ENCODE assay signal across 32 cellular contexts in genomic region chr15:74334127-74334526, GRCh38. TPM values are rescaled to one million over a fixed set of nuclear protein-coding genes. Genes with fewer than 3 reads are reported as not detected.
"Had no signal": no experiment of that assay in that cellular context is flagged by ENCODE, and none has a peak within 500 bp of the region (broad histone marks: within the 10 kb centered on the region; RNA-seq: fewer than 3 reads in every experiment).

No MANE protein-coding gene starts in this region.

- H3K36me3 Mint-ChIP-seq: activated naive CD4-positive, alpha-beta T cell treated with anti-CD3 and anti-CD28 coated beads, Interleukin-2, amount 50 U/mL, for 24 hours; brain had no signal

- H3K27me3 ChIP-seq: MG63 had no signal

- ATAC-seq: activated CD8-positive, alpha-beta T cell treated with anti-CD3 and anti-CD28 coated beads for 36 hours; activated T-cell treated with anti-CD3 and anti-CD28 coated beads, Interleukin-2, amount 50 U/mL, for 72 hours; activated T-helper 17 cell treated with anti-CD3 and anti-CD28 coated beads, Interleukin-2, amount 50 U/mL, for 72 hours; Panc1 had no signal

- H3K4me3 ChIP-seq: MG63, SJCRH30, SK-N-MC had no signal

- H3K4me1 Mint-ChIP-seq: activated CD4-positive, alpha-beta T cell treated with anti-CD3 and anti-CD28 coated beads, Interleukin-2, amount 10 ng/mL, durations not matched to agents 24 days and 14 days; activated naive CD4-positive, alpha-beta T cell treated with anti-CD3 and anti-CD28 coated beads, Interleukin-2, amount 50 U/mL, for 24 hours; activated T-helper 17 cell treated with anti-CD3 and anti-CD28 coated beads, Interleukin-2, amount 50 U/mL, for 72 hours; brain had no signal

- H3K27ac ChIP-seq: SJCRH30, SK-N-MC had no signal

- H3K27ac Mint-ChIP-seq: activated CD4-positive, alpha-beta T cell treated with anti-CD3 and anti-CD28 coated beads, Interleukin-2, amount 10 ng/mL, durations not matched to agents 24 days and 14 days; activated CD8-positive, alpha-beta T cell treated with anti-CD3 and anti-CD28 coated beads for 36 hours; activated naive CD4-positive, alpha-beta T cell treated with anti-CD3 and anti-CD28 coated beads, Interleukin-2, amount 50 U/mL, for 24 hours; activated T-cell treated with anti-CD3 and anti-CD28 coated beads, Interleukin-2, amount 50 U/mL, for 72 hours; activated T-helper 17 cell treated with anti-CD3 and anti-CD28 coated beads, Interleukin-2, amount 50 U/mL, for 72 hours; brain had no signal

- H3K9me3 Mint-ChIP-seq: activated CD4-positive, alpha-beta T cell treated with anti-CD3 and anti-CD28 coated beads, Interleukin-2, amount 10 ng/mL, durations not matched to agents 24 days and 14 days; activated CD8-positive, alpha-beta T cell treated with anti-CD3 and anti-CD28 coated beads for 36 hours; activated naive CD4-positive, alpha-beta T cell treated with anti-CD3 and anti-CD28 coated beads, Interleukin-2, amount 50 U/mL, for 24 hours; activated T-cell treated with anti-CD3 and anti-CD28 coated beads, Interleukin-2, amount 50 U/mL, for 72 hours; activated T-helper 17 cell treated with anti-CD3 and anti-CD28 coated beads, Interleukin-2, amount 50 U/mL, for 72 hours had no signal

- DNase-seq: activated CD4-positive, alpha-beta T cell treated with anti-CD3 and anti-CD28 coated beads, Interleukin-2, amount 10 ng/mL, durations not matched to agents 24 days and 14 days; activated CD4-positive, alpha-beta T cell treated with anti-CD3 and anti-CD28 coated beads, Interleukin-2, amount 50 U/mL, for 4 hours; activated CD8-positive, alpha-beta T cell treated with anti-CD3 and anti-CD28 coated beads for 36 hours; activated gamma-delta T cell; activated naive CD4-positive, alpha-beta T cell treated with Interleukin-2 at 50 U/mL for 16 hours; activated T-cell treated with anti-CD3 and anti-CD28 coated beads, Interleukin-2, amount 50 U/mL, for 1 hour; activated T-cell treated with anti-CD3 and anti-CD28 coated beads, Interleukin-2, amount 50 U/mL, for 72 hours; anterior cingulate cortex; central memory CD4-positive, alpha-beta T cell; Kasumi-1; MG63; NCI-H1048; NCI-H1436 treated with DMSO at 0.1 percent for 48 hours; NCI-H1694 treated with DMSO at 0.1 percent for 48 hours; NCI-H2029; NCI-H2107; NCI-H2171; NCI-H226; NCI-H446 treated with DMSO at 0.1 percent for 48 hours; NCI-H524 treated with DMSO at 0.1 percent for 48 hours; SHP77; SJCRH30; T1000 had no signal

- H3K9me3 ChIP-seq: MG63, SJCRH30 had no signal

- FAIRE-seq: TTC549 had no signal

- H3K4me3 Mint-ChIP-seq: activated CD4-positive, alpha-beta T cell treated with anti-CD3 and anti-CD28 coated beads, Interleukin-2, amount 10 ng/mL, durations not matched to agents 24 days and 14 days; activated CD8-positive, alpha-beta T cell treated with anti-CD3 and anti-CD28 coated beads for 36 hours; activated naive CD4-positive, alpha-beta T cell treated with anti-CD3 and anti-CD28 coated beads, Interleukin-2, amount 50 U/mL, for 24 hours; activated T-cell treated with anti-CD3 and anti-CD28 coated beads, Interleukin-2, amount 50 U/mL, for 72 hours; activated T-helper 17 cell treated with anti-CD3 and anti-CD28 coated beads, Interleukin-2, amount 50 U/mL, for 72 hours; brain had no signal

- H3K36me3 ChIP-seq: MG63, SJCRH30 had no signal

- H3K27me3 Mint-ChIP-seq: activated CD4-positive, alpha-beta T cell treated with anti-CD3 and anti-CD28 coated beads, Interleukin-2, amount 10 ng/mL, durations not matched to agents 24 days and 14 days; activated CD8-positive, alpha-beta T cell treated with anti-CD3 and anti-CD28 coated beads for 36 hours; activated naive CD4-positive, alpha-beta T cell treated with anti-CD3 and anti-CD28 coated beads, Interleukin-2, amount 50 U/mL, for 24 hours; activated T-helper 17 cell treated with anti-CD3 and anti-CD28 coated beads, Interleukin-2, amount 50 U/mL, for 72 hours had no signal

- H3K4me1 ChIP-seq: SJCRH30 had no signal

RNA-seq across cellular contexts. Expression of gene CYP11A1, which starts 33.3 kb away (rescaled TPM):
- total RNA-seq: activated CD4-positive, alpha-beta T cell treated with anti-CD3 and anti-CD28 coated beads, Interleukin-2, amount 10 ng/mL, durations not matched to agents 24 days and 14 days; activated T-helper 17 cell treated with anti-CD3 and anti-CD28 coated beads, Interleukin-2, amount 50 U/mL, for 72 hours; RPMI7951; SJCRH30; T-helper 1 cell treated with Interleukin-12 subunit alpha and Interleukin-12 subunit beta and Interleukin-4 antibody, amounts not matched to agents 30 ng/mL and 1 ng/mL, for 36 hours; T-helper 2 cell treated with Interferon-gamma antibody and Interleukin-4, amounts not matched to agents 100 ng/mL and 5 ng/mL, for 36 hours had no signal
